Comparison of ENCODE assay signal across 11 cellular contexts in genomic region chr9:89436326-89436725, GRCh38.
DNase-seq lines count a peak whose midpoint lies in the region; ATAC-seq, FAIRE-seq and TF ChIP-seq lines count a peak whose summit lies in the region.
"Had no signal": no experiment of that assay in that cellular context is flagged by ENCODE, and none has a peak within 500 bp of the region (broad histone marks: within the 10 kb centered on the region; RNA-seq: fewer than 3 reads in every experiment).

No MANE protein-coding gene starts in this region.

- H3K27ac ChIP-seq in small intestine (ENCODE audit: low read depth in 1 of 2, low read length in 1 of 2), result no peak overlapping the region
- no peak overlapping the region for H3K27ac ChIP-seq in breast epithelium

- DNase-seq in T-helper 1 cell (no peak), T-helper 17 cell (no peak), hippocampal formation (lab: John Stamatoyannopoulos, UW) (peak; percentile 83 to 92), pons (ENCODE audit: low spot score) (peak; percentile 96), small intestine (no peak), breast epithelium (ENCODE audit: low spot score in 2 of 2) (no peak)
- DNase-seq in NK-92 treated with Interleukin-12 subunit alpha and Interleukin-12 subunit beta, amount 100 ng/mL, for 24 hours (lab: John Stamatoyannopoulos, UW), result no peak
- DNase-seq: DMS 273 treated with DMSO at 0.1 percent for 48 hours, NCI-H510A had no signal

- H3K36me3 Mint-ChIP-seq in T-helper 1 cell treated with Interleukin-12 subunit alpha and Interleukin-12 subunit beta and Interleukin-4 antibody, amounts not matched to agents 30 μg/mL and 1 μg/mL, for 36 hours (ENCODE audit: low read depth), result peaks cover 20% of the 10 kb centered on the region
- no peaks in the 10 kb centered on the region for H3K36me3 Mint-ChIP-seq in T-helper 17 cell (ENCODE audit: low read depth)
- H3K36me3 Mint-ChIP-seq: type B pancreatic cell had no signal

- peak overlapping the region; percentile 20 for H3K27ac Mint-ChIP-seq in T-helper 1 cell treated with Interleukin-12 subunit alpha and Interleukin-12 subunit beta and Interleukin-4 antibody, amounts not matched to agents 30 μg/mL and 1 μg/mL, for 36 hours
- peak overlapping the region; percentile 93 for H3K27ac Mint-ChIP-seq in T-helper 17 cell

- TF ChIP-seq CTCF in breast epithelium (IDR thresholded peaks at IDR 0.05), result no peak

- H3K36me3 ChIP-seq in small intestine (ENCODE audit: control insufficient read depth in 2 of 2, insufficient read depth in 2 of 2, low read length in 2 of 2), result no peaks in the 10 kb centered on the region
- H3K36me3 ChIP-seq in breast epithelium, result no peaks in the 10 kb centered on the region

- no peak for TF ChIP-seq POLR2A in breast epithelium (IDR thresholded peaks at IDR 0.05)

- no peaks in the 10 kb centered on the region for H3K9me3 Mint-ChIP-seq in T-helper 1 cell treated with Interleukin-12 subunit alpha and Interleukin-12 subunit beta and Interleukin-4 antibody, amounts not matched to agents 30 μg/mL and 1 μg/mL, for 36 hours
- H3K9me3 Mint-ChIP-seq: type B pancreatic cell had no signal

- H3K27me3 ChIP-seq in small intestine (ENCODE audit: control insufficient read depth in 2 of 2, insufficient read depth in 2 of 2, low read length in 2 of 2) (no peaks in the 10 kb centered on the region), breast epithelium (no peaks in the 10 kb centered on the region)

- intact Hi-C loops in breast epithelium (cut with DNase I; ENCODE audit: low total_unique reads), result no loop called here

- WGBS in small intestine, 3 donors, result 78 to 90% (median 82%) methylated on average over 13 of the region's 13 CpGs

- H3K4me3 ChIP-seq in small intestine (ENCODE audit: low read depth in 1 of 2, low read length in 2 of 2), result no peak overlapping the region
- H3K4me3 ChIP-seq in breast epithelium, result no peak overlapping the region

- H3K4me1 ChIP-seq in small intestine (ENCODE audit: control insufficient read depth in 2 of 2, insufficient read depth in 1 of 2, low read depth in 1 of 2, low read length in 1 of 2) (peaks cover 0 to 5% of the 10 kb centered on the region in 2 donors), breast epithelium (no peaks in the 10 kb centered on the region)

- H3K4me3 Mint-ChIP-seq in T-helper 1 cell treated with Interleukin-12 subunit alpha and Interleukin-12 subunit beta and Interleukin-4 antibody, amounts not matched to agents 30 μg/mL and 1 μg/mL, for 36 hours, result no peak overlapping the region
- H3K4me3 Mint-ChIP-seq in T-helper 17 cell, result peak overlapping the region; percentile 15

- no peak for ATAC-seq in T-helper 17 cell

- H3K27me3 Mint-ChIP-seq in T-helper 1 cell treated with Interleukin-12 subunit alpha and Interleukin-12 subunit beta and Interleukin-4 antibody, amounts not matched to agents 30 μg/mL and 1 μg/mL, for 36 hours (ENCODE audit: low read depth), result no peaks in the 10 kb centered on the region
- H3K27me3 Mint-ChIP-seq in T-helper 17 cell, result no peaks in the 10 kb centered on the region
- H3K27me3 Mint-ChIP-seq: type B pancreatic cell had no signal

- H3K4me1 Mint-ChIP-seq in T-helper 1 cell treated with Interleukin-12 subunit alpha and Interleukin-12 subunit beta and Interleukin-4 antibody, amounts not matched to agents 30 μg/mL and 1 μg/mL, for 36 hours (ENCODE audit: low read depth), result peaks cover 55% of the 10 kb centered on the region
- peaks cover 74% of the 10 kb centered on the region for H3K4me1 Mint-ChIP-seq in T-helper 17 cell

- FAIRE-seq in small intestine (lab: Jason Lieb, UNC), result no peak

- H3K9me3 ChIP-seq in T-helper 17 cell (ENCODE audit: control insufficient read depth, low read length, poor library complexity, severe bottlenecking) (no peaks in the 10 kb centered on the region), small intestine (ENCODE audit: control insufficient read depth, low read depth) (no peaks in the 10 kb centered on the region), breast epithelium (no peaks in the 10 kb centered on the region)

Comparison
In these comparisons a context has a peak if more than half of its experiments do, and no peak if none do; other contexts are left out.
1. DNase-seq: peak in hippocampal formation (2 of 2) and pons (single experiment); none in T-helper 1 cell (0 of 5), T-helper 17 cell (0 of 3), small intestine (single experiment), NK-92 treated with Interleukin-12 subunit alpha and Interleukin-12 subunit beta, amount 100 ng/mL, for 24 hours (single experiment) and breast epithelium (0 of 2).